In the genomic region with DNA sequence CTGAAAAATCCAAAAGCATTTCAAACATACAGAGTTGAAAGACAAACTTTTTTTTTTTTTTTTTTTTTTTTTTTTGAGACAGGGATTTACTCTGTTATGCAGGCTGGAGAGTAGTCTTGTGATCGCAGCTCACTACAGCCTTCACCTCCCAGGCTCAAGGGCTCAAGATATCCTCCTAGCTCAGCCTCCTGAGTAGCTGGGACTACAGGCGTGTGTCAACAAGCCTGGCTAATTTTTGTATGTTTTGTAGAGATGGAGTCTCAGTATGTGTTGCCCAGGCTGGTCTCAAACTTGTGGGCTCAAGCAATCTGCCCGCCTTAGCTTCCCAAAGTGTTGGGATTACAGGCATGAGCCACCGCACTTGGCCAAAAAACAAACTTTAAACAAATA, we compare ENCODE assay signal across 19 cellular contexts.
DNase-seq lines count a peak whose midpoint lies in the region; ATAC-seq and TF ChIP-seq lines count a peak whose summit lies in the region.
"Had no signal": no experiment of that assay in that cellular context is flagged by ENCODE, and none has a peak within 500 bp of the region (broad histone marks: within the 10 kb centered on the region; RNA-seq: fewer than 3 reads in every experiment).

No MANE protein-coding gene starts in this region.

- peak overlapping the region; percentile 81 for H3K27ac ChIP-seq in RWPE2 (ENCODE audit: poor library complexity, severe bottlenecking)
- H3K27ac ChIP-seq in thymus (ENCODE audit: low read depth), result peak overlapping the region; percentile 77
- H3K27ac ChIP-seq: BLaER1, KMS-11 had no signal

- H3K27me3 ChIP-seq in RWPE2 (ENCODE audit: insufficient read depth, poor library complexity, severe bottlenecking) (no peaks in the 10 kb centered on the region), thymus (ENCODE audit: control insufficient read depth, insufficient read depth) (no peaks in the 10 kb centered on the region)
- H3K27me3 ChIP-seq: BLaER1 had no signal

- no peak for TF ChIP-seq CTCF in RWPE2 (IDR thresholded peaks at IDR 0.05; ENCODE audit: poor library complexity, severe bottlenecking)

- H3K4me3 ChIP-seq in RWPE2 (ENCODE audit: severe bottlenecking) (no peak overlapping the region), thymus (ENCODE audit: low read length) (no peak overlapping the region)
- H3K4me3 ChIP-seq: BLaER1, GM23338 had no signal

- WGBS in thymus, result 91% methylated on average over 4 of the region's 4 CpGs

- H3K9me3 ChIP-seq in RWPE2 (ENCODE audit: severe bottlenecking), result no peaks in the 10 kb centered on the region
- no peaks in the 10 kb centered on the region for H3K9me3 ChIP-seq in thymus (ENCODE audit: control insufficient read depth)
- H3K9me3 ChIP-seq: BLaER1 had no signal

- no peaks in the 10 kb centered on the region for H3K36me3 ChIP-seq in RWPE2 (ENCODE audit: low read depth)
- H3K36me3 ChIP-seq in thymus (ENCODE audit: control insufficient read depth, insufficient read depth), result no peaks in the 10 kb centered on the region
- H3K36me3 ChIP-seq: BLaER1 had no signal

- ATAC-seq in RWPE2 (ENCODE audit: low read depth), result no peak; the same call in 2 of the 3 replicates
- peak; percentile 26 for ATAC-seq in esophagus mucosa
- no peak for ATAC-seq in HG03280 (IDR thresholded peaks at IDR 0.05; ENCODE audit: unreplicated experiment)
- ATAC-seq: CD8-positive, alpha-beta T cell; GM23338; HepG2; SK-N-SH treated with all-trans-retinoic acid at 6 μM for 48 hours had no signal

- H3K4me1 ChIP-seq in RWPE2 (ENCODE audit: insufficient read depth, poor library complexity, severe bottlenecking) (peaks cover 39% of the 10 kb centered on the region), thymus (ENCODE audit: control insufficient read depth, insufficient read depth, low read length) (no peaks in the 10 kb centered on the region)
- H3K4me1 ChIP-seq: BLaER1 had no signal

- DNase-seq in NCI-H1105 treated with DMSO at 0.1 percent for 48 hours (lab: John Stamatoyannopoulos, UW), result peak; percentile 79
- no peak for DNase-seq in NCI-H1105 (lab: John Stamatoyannopoulos, UW)
- no peak for DNase-seq in RWPE2 (ENCODE audit: low spot score)
- DNase-seq in nucleus accumbens (lab: John Stamatoyannopoulos, UW), result no peak
- DNase-seq in GOT3 (lab: John Stamatoyannopoulos, UW), result no peak
- DNase-seq: 8988T; CD8-positive, alpha-beta T cell; GDM1; NCI-H1930; NCI-H82; Right ventricle myocardium superior had no signal
